In the genomic region with DNA sequence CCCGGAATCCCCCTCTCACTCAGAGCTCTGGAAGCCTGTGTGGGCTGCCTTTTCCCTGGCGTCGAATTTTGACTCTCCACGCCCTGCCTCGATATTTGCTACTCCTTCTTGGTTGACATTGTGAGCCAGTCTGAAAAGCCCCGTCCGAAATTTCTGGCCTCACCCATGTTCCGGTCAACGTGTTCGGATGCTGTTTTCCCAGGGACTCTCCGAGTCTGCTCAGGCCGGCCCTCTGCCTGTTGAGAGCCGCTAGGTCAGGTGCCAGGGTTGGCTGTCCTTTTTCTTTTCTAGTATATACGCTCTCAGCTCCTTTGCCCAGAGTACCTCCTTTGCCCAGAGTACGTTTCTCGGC, we compare ENCODE assay signal across 8 cellular contexts. TPM values are rescaled to one million over a fixed set of nuclear protein-coding genes. Genes with fewer than 3 reads are reported as not detected.
A peak's percentile ranks its signal among the peaks of the same experiment; 100 is the strongest.
DNase-seq lines count a peak whose midpoint lies in the region; ATAC-seq and TF ChIP-seq lines count a peak whose summit lies in the region.

No MANE protein-coding gene starts in this region.

- CTCF ChIA-PET in HCT116 (lab: Charles Lee): no interaction called here

- H3K4me3 ChIP-seq in HCT116 (replicated peaks in 1 of 2; ENCODE audit: low read depth in 1 of 2, low read length in 2 of 2): peak overlapping the region; percentile 62 to 65
- peak overlapping the region; percentile 81 to 92 (median 85) for H3K4me3 ChIP-seq in breast epithelium
- peak overlapping the region; percentile 94 for H3K4me3 ChIP-seq in skeletal muscle satellite cell (ENCODE audit: low read length)

- peak overlapping the region; percentile 91 for H3K4me2 ChIP-seq in HCT116 (ENCODE audit: low read length)
- H3K4me2 ChIP-seq in skeletal muscle satellite cell (ENCODE audit: low read length): peak overlapping the region; percentile 98

- intact Hi-C loops in HCT116 (cut with micrococcal nuclease): no loop called here
- intact Hi-C loops in breast epithelium (cut with DNase I; ENCODE audit: low total_unique reads): loop anchor here (5.0 kb wide), 1 partner anchor 979 kb away; a partner anchor contains a TSS

- H3K9ac ChIP-seq in HCT116 (ENCODE audit: low read length): peak overlapping the region; percentile 68
- peak overlapping the region; percentile 86 for H3K9ac ChIP-seq in skeletal muscle satellite cell (ENCODE audit: low read depth, low read length)

- TF ChIP-seq RAD21 in HCT116 (IDR thresholded peaks at IDR 0.05; ENCODE audit: low read depth): no peak

- H3K4me1 ChIP-seq in HCT116 (ENCODE audit: control insufficient read depth in 1 of 2, insufficient read depth in 2 of 2, low read length in 2 of 2) (peaks cover 6 to 22% of the 10 kb centered on the region in 2 experiments; a peak in 3 of 4 replicates), breast epithelium (no peaks in the 10 kb centered on the region), skeletal muscle satellite cell (ENCODE audit: control insufficient read depth, insufficient read depth, low read length) (peaks cover 19% of the 10 kb centered on the region)

- H2AFZ ChIP-seq in HCT116 (ENCODE audit: low read depth, low read length, poor library complexity, severe bottlenecking): no peak overlapping the region

- H3K9me3 ChIP-seq in HCT116 (ENCODE audit: control insufficient read depth in 1 of 2, insufficient read depth in 1 of 2, low read depth in 1 of 2, low read length in 2 of 2) (no peaks in the 10 kb centered on the region; a peak in 1 of 4 replicates), breast epithelium (no peaks in the 10 kb centered on the region), skeletal muscle satellite cell (replicated peaks; ENCODE audit: low read length) (no peaks in the 10 kb centered on the region)

- H4K20me1 ChIP-seq in HCT116 (ENCODE audit: insufficient read depth): no peaks in the 10 kb centered on the region

- H3K36me3 ChIP-seq in HCT116 (ENCODE audit: control insufficient read depth in 1 of 2, insufficient read depth in 2 of 2, low read length in 2 of 2): no peaks in the 10 kb centered on the region
- H3K36me3 ChIP-seq in breast epithelium: no peaks in the 10 kb centered on the region
- no peaks in the 10 kb centered on the region for H3K36me3 ChIP-seq in skeletal muscle satellite cell (ENCODE audit: insufficient read depth, low read length)

- TF ChIP-seq POLR2A in HCT116 (IDR thresholded peaks at IDR 0.05; ENCODE audit: borderline replicate concordance, extremely low read depth, insufficient read depth, insufficient read length) (no peak), breast epithelium (IDR thresholded peaks at IDR 0.05) (no peak)

- no peaks in the 10 kb centered on the region for H3K27me3 ChIP-seq in HCT116 (ENCODE audit: insufficient read depth, low read length)
- no peaks in the 10 kb centered on the region for H3K27me3 ChIP-seq in breast epithelium
- no peaks in the 10 kb centered on the region for H3K27me3 ChIP-seq in skeletal muscle satellite cell (ENCODE audit: control insufficient read depth, insufficient read depth, low read length)

- RAD21 ChIA-PET in HCT116 (lab: Charles Lee; ENCODE audit: low non-redundant PET in 1 of 2, low total read pairs in 2 of 2, uncharacterized antibody in 2 of 2, unreplicated experiment in 2 of 2): no interaction called here

- no peaks in the 10 kb centered on the region for H3K9me2 ChIP-seq in HCT116 (ENCODE audit: insufficient read depth)

- DNase-seq in NCI-H2029 (lab: John Stamatoyannopoulos, UW) (peak; percentile 6), NCI-H2029 treated with DMSO at 0.1 percent for 48 hours (lab: John Stamatoyannopoulos, UW) (no peak), HCT116 (ENCODE audit: low read depth, low spot score) (no peak), NCI-H748 (lab: John Stamatoyannopoulos, UW; ENCODE audit: unreplicated experiment) (peak; percentile 54), breast epithelium (ENCODE audit: low spot score in 2 of 2) (peak; percentile 44 to 56), iPS-NIHi7 (ENCODE audit: extremely low spot score) (peak; percentile 59)
- DNase-seq in activated CD4-positive, CD25-positive, alpha-beta regulatory T cell treated with anti-CD3 and anti-CD28 coated beads, Interleukin-2, amount 50 U/mL, for 72 hours: no peak

- peaks cover 8% of the 10 kb centered on the region for H3K79me2 ChIP-seq in HCT116 (ENCODE audit: insufficient read depth, low read length)

- ATAC-seq in HCT116: peak; percentile 28; the same call in 1 of the 2 replicates

- no peak overlapping the region; the same call in 1 of the 2 replicates for H3K27ac ChIP-seq in HCT116 (ENCODE audit: low read depth, low read length)
- H3K27ac ChIP-seq in breast epithelium: peak overlapping the region; percentile 94 to 96

- TF ChIP-seq CTCF in HCT116 (IDR thresholded peaks at IDR 0.05 in 2 of 3, conservative IDR thresholded peaks at IDR 0.05 in 1 of 3; ENCODE audit: borderline replicate concordance in 1 of 3, insufficient read depth in 1 of 3, low read depth in 2 of 3, low read length in 2 of 3): peak in 1 of 3 experiments; percentile 16; a peak in 1 of 6 replicates
- peak in 2 of 3 donors; percentile 40 to 42 for TF ChIP-seq CTCF in breast epithelium (IDR thresholded peaks at IDR 0.05)

- POLR2A ChIA-PET in HCT116 (lab: Charles Lee): no interaction called here

- BruUV-seq in HCT116 (replicated peaks; lab: Mats Ljungman, UMichigan): no TSS peak

TF ChIP-seq in HCT116, 20 proteins besides CTCF, POLR2A, EP300 and RAD21:
- TF ChIP-seq YY1 (IDR thresholded peaks at IDR 0.05; ENCODE audit: extremely low read depth, insufficient replicate concordance, low read depth, low read length) (no peak), ZNF274 (IDR thresholded peaks at IDR 0.05; ENCODE audit: low read depth, low read length) (no peak)

RNA-seq across cellular contexts. Expression of a gene that starts 6.8 kb away (rescaled TPM):
- total RNA-seq in HCT116 (2021; ENCODE audit: unreplicated experiment) (9.2 TPM), breast epithelium (10 to 100 TPM; 11.5 to 19.0 (median 19.0) TPM)
- 2.5 and 3.0 TPM in 2 replicates for polyA plus RNA-seq in HCT116 (2012)
- total RNA-seq in skeletal muscle satellite cell (2012; rRNA removed): 6.3 and 7.1 TPM in 2 replicates

Comparison
In these comparisons a context has a peak if more than half of its experiments do, and no peak if none do; other contexts are left out.
1. DNase-seq: peak in NCI-H2029 (single experiment), NCI-H748 (single experiment), breast epithelium (2 of 2) and iPS-NIHi7 (single experiment); none in NCI-H2029 treated with DMSO at 0.1 percent for 48 hours (single experiment), HCT116 (single experiment) and activated CD4-positive, CD25-positive, alpha-beta regulatory T cell treated with anti-CD3 and anti-CD28 coated beads, Interleukin-2, amount 50 U/mL, for 72 hours (single experiment).
2. Peak in every context shown above with its lines, with median percentiles within 50 percentile points of each other: H3K4me3 ChIP-seq.